In genomic region chr12:67692966-67693365, GRCh38 we compare ENCODE assay signal across 24 cellular contexts.
DNase-seq lines count a peak whose midpoint lies in the region; ATAC-seq lines count a peak whose summit lies in the region.
"Had no signal": no experiment of that assay in that cellular context is flagged by ENCODE, and none has a peak within 500 bp of the region (broad histone marks: within the 10 kb centered on the region; RNA-seq: fewer than 3 reads in every experiment).

No MANE protein-coding gene starts in this region.

- H3K36me3 Mint-ChIP-seq in effector memory CD8-positive, alpha-beta T cell (ENCODE audit: insufficient read depth), result no peaks in the 10 kb centered on the region
- H3K36me3 Mint-ChIP-seq: natural killer cell treated with Interleukin-12 subunit alpha and Interleukin-12 subunit beta and Interleukin-15 and Interleukin-18, amount 100 ng/mL, for 72 hours had no signal

- no peak overlapping the region for H3K4me3 Mint-ChIP-seq in effector memory CD8-positive, alpha-beta T cell
- H3K4me3 Mint-ChIP-seq: activated CD8-positive, alpha-beta T cell treated with anti-CD3 and anti-CD28 coated beads, Interleukin-2, amount 10 ng/mL, durations not matched to agents 7 days and 5 days; activated naive CD4-positive, alpha-beta T cell treated with anti-CD3 and anti-CD28 coated beads, Interleukin-2, amount 10 ng/mL, durations not matched to agents 7 days and 5 days; activated T-cell treated with anti-CD3 and anti-CD28 coated beads, Interleukin-2, amount 50 U/mL, for 24 hours; natural killer cell treated with Interleukin-12 subunit alpha and Interleukin-12 subunit beta and Interleukin-15 and Interleukin-18, amount 100 ng/mL, for 72 hours had no signal

- peak; percentile 86 for ATAC-seq in GM19452 (IDR thresholded peaks at IDR 0.05; ENCODE audit: unreplicated experiment)
- ATAC-seq in HG02884 (IDR thresholded peaks at IDR 0.05; ENCODE audit: unreplicated experiment), result peak; percentile 40
- peak; percentile 80 for ATAC-seq in HG03571 (IDR thresholded peaks at IDR 0.05; ENCODE audit: unreplicated experiment)
- no peak for ATAC-seq in HG02798 (IDR thresholded peaks at IDR 0.05; ENCODE audit: poor library complexity, unreplicated experiment)
- no peak for ATAC-seq in effector memory CD8-positive, alpha-beta T cell (replicated peaks)
- ATAC-seq: activated CD8-positive, alpha-beta T cell treated with anti-CD3 and anti-CD28 coated beads, Interleukin-2, amount 10 ng/mL, durations not matched to agents 7 days and 5 days; gastrocnemius medialis; natural killer cell treated with Interleukin-12 subunit alpha and Interleukin-12 subunit beta and Interleukin-15 and Interleukin-18, amount 100 ng/mL, for 72 hours; PC-3 had no signal

- H3K27me3 Mint-ChIP-seq in effector memory CD8-positive, alpha-beta T cell, result no peaks in the 10 kb centered on the region
- H3K27me3 Mint-ChIP-seq: activated T-cell treated with anti-CD3 and anti-CD28 coated beads, Interleukin-2, amount 50 U/mL, for 24 hours had no signal

- DNase-seq in SIG-M5 (lab: John Stamatoyannopoulos, UW) (no peak), NCI-H345 (lab: John Stamatoyannopoulos, UW) (no peak)
- DNase-seq in effector memory CD8-positive, alpha-beta T cell, result no peak
- DNase-seq: activated CD8-positive, alpha-beta T cell treated with anti-CD3 and anti-CD28 coated beads, Interleukin-2, amount 10 ng/mL, durations not matched to agents 7 days and 5 days; activated naive CD4-positive, alpha-beta T cell treated with anti-CD3 and anti-CD28 coated beads, Interleukin-2, amount 10 ng/mL, durations not matched to agents 7 days and 5 days; activated T-cell treated with anti-CD3 and anti-CD28 coated beads, Interleukin-2, amount 50 U/mL, for 24 hours; AML-193; aorta; central memory CD4-positive, alpha-beta T cell; gastrocnemius medialis; kidney glomerular epithelial cell; MM.1S; NCI-H1694; NCI-H774; PC-3; stimulated activated CD4-positive, alpha-beta T cell treated with anti-CD3 and anti-CD28 coated beads, Interleukin-1b, Interleukin-23, amount 100 ng/mL, for 48 hours; stimulated activated naive CD4-positive, alpha-beta T cell treated with Interleukin-2 at 50 U/mL for 16 hours; T-helper 9 cell; thyroid gland had no signal

- H3K9me3 Mint-ChIP-seq in effector memory CD8-positive, alpha-beta T cell, result no peaks in the 10 kb centered on the region
- H3K9me3 Mint-ChIP-seq: activated T-cell treated with anti-CD3 and anti-CD28 coated beads, Interleukin-2, amount 50 U/mL, for 24 hours; natural killer cell treated with Interleukin-12 subunit alpha and Interleukin-12 subunit beta and Interleukin-15 and Interleukin-18, amount 100 ng/mL, for 72 hours had no signal

- peaks cover 9 to 20% of the 10 kb centered on the region in 2 donors for H3K4me1 Mint-ChIP-seq in effector memory CD8-positive, alpha-beta T cell (ENCODE audit: low read depth in 2 of 2)

- H3K27ac Mint-ChIP-seq in effector memory CD8-positive, alpha-beta T cell, result no peak overlapping the region
- H3K27ac Mint-ChIP-seq: activated CD8-positive, alpha-beta T cell treated with anti-CD3 and anti-CD28 coated beads, Interleukin-2, amount 10 ng/mL, durations not matched to agents 7 days and 5 days; activated naive CD4-positive, alpha-beta T cell treated with anti-CD3 and anti-CD28 coated beads, Interleukin-2, amount 10 ng/mL, durations not matched to agents 7 days and 5 days; activated T-cell treated with anti-CD3 and anti-CD28 coated beads, Interleukin-2, amount 50 U/mL, for 24 hours; natural killer cell treated with Interleukin-12 subunit alpha and Interleukin-12 subunit beta and Interleukin-15 and Interleukin-18, amount 100 ng/mL, for 72 hours had no signal

Comparison
In these comparisons a context has a peak if more than half of its experiments do, and no peak if none do; other contexts are left out.
1. ATAC-seq: peak in GM19452 (single experiment), HG02884 (single experiment) and HG03571 (single experiment); none in HG02798 (single experiment) and effector memory CD8-positive, alpha-beta T cell (single experiment).